Comparison of ENCODE assay signal across 15 cellular contexts in the genomic region with DNA sequence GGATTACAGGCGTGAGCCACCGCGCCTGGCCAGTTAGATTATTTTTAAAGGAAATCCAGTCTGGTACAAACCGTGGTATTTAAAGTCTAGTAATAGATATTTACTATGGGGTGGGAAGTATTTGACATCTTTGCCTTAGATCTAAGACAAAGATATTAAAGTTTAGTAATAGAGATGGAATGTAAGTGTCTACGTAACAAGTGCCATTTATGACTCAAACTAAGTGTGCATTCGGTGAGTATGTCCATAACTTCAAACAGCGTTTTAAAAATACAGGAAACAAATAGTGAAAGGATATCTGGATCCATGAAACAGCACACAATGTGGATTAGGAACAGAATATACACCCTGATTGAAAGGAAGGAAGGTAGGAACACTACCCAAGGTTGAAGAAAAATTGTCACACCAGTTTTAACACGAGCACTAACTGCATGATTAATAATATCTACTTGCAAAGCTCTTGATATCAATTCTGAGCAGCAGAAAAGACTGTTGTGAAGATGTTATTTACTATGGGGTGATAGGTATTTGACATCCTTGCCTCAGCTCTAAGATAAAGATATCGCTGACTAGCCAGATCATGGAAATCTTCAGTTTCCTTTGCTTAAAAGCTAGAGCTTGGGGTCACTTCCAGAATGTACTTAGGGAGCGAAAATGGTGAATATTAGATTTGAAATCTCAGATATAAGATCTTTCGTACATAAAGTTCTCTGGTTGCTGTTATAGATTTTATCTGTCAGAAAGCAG. TPM values are rescaled to one million over a fixed set of nuclear protein-coding genes. Genes with fewer than 3 reads are reported as not detected.
A peak's percentile ranks its signal among the peaks of the same experiment; 100 is the strongest.
DNase-seq lines count a peak whose midpoint lies in the region; ATAC-seq and TF ChIP-seq lines count a peak whose summit lies in the region.
"Had no signal": no experiment of that assay in that cellular context is flagged by ENCODE, and none has a peak within 500 bp of the region (broad histone marks: within the 10 kb centered on the region; RNA-seq: fewer than 3 reads in every experiment).

No MANE protein-coding gene starts in this region.

- intact Hi-C loops in activated naive CD4-positive, alpha-beta T cell treated with anti-CD3 and anti-CD28 coated beads for 36 hours (cut with micrococcal nuclease), result loop anchor here (2.0 to 5.0 kb wide), 3 partner anchors 19 to 49 kb away; a partner anchor contains a TSS

- no peak for TF ChIP-seq CTCF in fibroblast of mammary gland (conservative IDR thresholded peaks at IDR 0.05; ENCODE audit: control insufficient read depth, insufficient read depth, low read depth, low read length)
- no peak for TF ChIP-seq CTCF in GM23338 (conservative IDR thresholded peaks at IDR 0.05; ENCODE audit: low read depth in 2 of 2)

- no peak overlapping the region for H3K27ac ChIP-seq in GM23338 (ENCODE audit: low read depth)
- H3K27ac ChIP-seq: colonic mucosa, sigmoid colon had no signal

- no peak for DNase-seq in activated naive CD4-positive, alpha-beta T cell treated with anti-CD3 and anti-CD28 coated beads for 36 hours
- DNase-seq in activated naive CD4-positive, alpha-beta T cell treated with Interleukin-2 at 50 U/mL for 16 hours, result no peak
- DNase-seq in T-cell (no peak), fibroblast of mammary gland (ENCODE audit: low read depth) (peak; percentile 86), smooth muscle cell of the brain vasculature (ENCODE audit: low read depth, low spot score) (peak; percentile 4), GM23338 (ENCODE audit: low spot score) (no peak), islet precursor cell (no peak)
- DNase-seq: activated CD4-positive, alpha-beta T cell treated with anti-CD3 and anti-CD28 coated beads, Interleukin-2, amount 50 U/mL, for 4 hours; C1 segment of cervical spinal cord; colonic mucosa; NCI-H1417 treated with DMSO at 0.1 percent for 48 hours; RPMI8226; sigmoid colon; stimulated activated naive CD4-positive, alpha-beta T cell had no signal

- peak overlapping the region; percentile 68 for H3K27ac Mint-ChIP-seq in activated naive CD4-positive, alpha-beta T cell treated with anti-CD3 and anti-CD28 coated beads for 36 hours
- H3K27ac Mint-ChIP-seq in T-cell, result peak overlapping the region; percentile 70 to 73
- H3K27ac Mint-ChIP-seq in GM23338, result no peak overlapping the region

- H3K27me3 Mint-ChIP-seq in activated naive CD4-positive, alpha-beta T cell treated with anti-CD3 and anti-CD28 coated beads for 36 hours (ENCODE audit: low read depth), result no peaks in the 10 kb centered on the region
- H3K27me3 Mint-ChIP-seq in T-cell (no peaks in the 10 kb centered on the region), GM23338 (ENCODE audit: insufficient read depth, low read depth, poor library complexity) (peaks cover 2% of the 10 kb centered on the region)

- no peak overlapping the region for H3K4me2 ChIP-seq in GM23338

- CTCF ChIA-PET in activated naive CD4-positive, alpha-beta T cell treated with anti-CD3 and anti-CD28 coated beads for 36 hours (lab: Charles Lee), result interaction anchor here (0.6 to 2.2 kb wide), 2 partner anchors 16 to 17 kb away, joined by 3 to 7 read pairs; no protein-coding TSS in a partner anchor
- CTCF ChIA-PET in T-cell (lab: Charles Lee), result interaction anchor here (0.6 to 1.5 kb wide), 3 partner anchors 10 to 39 kb away, joined by 3 read pairs; no protein-coding TSS in a partner anchor

- peaks cover 13% of the 10 kb centered on the region for H3K36me3 Mint-ChIP-seq in activated naive CD4-positive, alpha-beta T cell treated with anti-CD3 and anti-CD28 coated beads for 36 hours (ENCODE audit: low read depth)
- peaks cover 21% of the 10 kb centered on the region for H3K36me3 Mint-ChIP-seq in T-cell
- peaks cover 33% of the 10 kb centered on the region for H3K36me3 Mint-ChIP-seq in GM23338 (ENCODE audit: low read depth)

- H3K9me3 Mint-ChIP-seq in activated naive CD4-positive, alpha-beta T cell treated with anti-CD3 and anti-CD28 coated beads for 36 hours, result no peaks in the 10 kb centered on the region
- H3K9me3 Mint-ChIP-seq in T-cell, result no peaks in the 10 kb centered on the region
- H3K9me3 Mint-ChIP-seq in GM23338, result no peaks in the 10 kb centered on the region

- H2AFZ ChIP-seq in GM23338, result no peak overlapping the region

- H3K4me1 ChIP-seq in GM23338 (ENCODE audit: insufficient read depth), result no peaks in the 10 kb centered on the region
- H3K4me1 ChIP-seq: colonic mucosa had no signal

- POLR2A ChIA-PET in T-cell (lab: Charles Lee), result no interaction called here

- H4K20me1 ChIP-seq in GM23338 (replicated peaks; ENCODE audit: insufficient read depth), result no peaks in the 10 kb centered on the region; the same call in 1 of the 2 replicates

- ATAC-seq in T-cell (replicated peaks in 1 of 4) (no peak), HG02970 (IDR thresholded peaks at IDR 0.05; ENCODE audit: low FRiP score, unreplicated experiment) (no peak), GM23338 (no peak)

- H3K9me2 ChIP-seq in GM23338 (ENCODE audit: insufficient read depth), result no peaks in the 10 kb centered on the region

- H3K79me2 ChIP-seq in GM23338 (replicated peaks; ENCODE audit: insufficient read depth), result peaks cover 95% of the 10 kb centered on the region

- H3K36me3 ChIP-seq in GM23338 (ENCODE audit: insufficient read depth), result no peaks in the 10 kb centered on the region
- H3K36me3 ChIP-seq: colonic mucosa had no signal

- H3K27me3 ChIP-seq in GM23338 (ENCODE audit: insufficient read depth), result no peaks in the 10 kb centered on the region
- H3K27me3 ChIP-seq: colonic mucosa, sigmoid colon had no signal

- peaks cover 62% of the 10 kb centered on the region for H3K4me1 Mint-ChIP-seq in activated naive CD4-positive, alpha-beta T cell treated with anti-CD3 and anti-CD28 coated beads for 36 hours (ENCODE audit: low read depth)
- H3K4me1 Mint-ChIP-seq in T-cell (peaks cover 77 to 81% (median 78%) of the 10 kb centered on the region in 3 donors), GM23338 (peaks cover 3% of the 10 kb centered on the region; the same call in 1 of the 3 replicates)

- H3K4me3 ChIP-seq in fibroblast of mammary gland (ENCODE audit: control insufficient read depth, low read depth, low read length), result no peak overlapping the region
- no peak overlapping the region for H3K4me3 ChIP-seq in GM23338
- H3K4me3 ChIP-seq: colonic mucosa, sigmoid colon had no signal

- H3F3A ChIP-seq in GM23338 (replicated peaks; ENCODE audit: low read depth), result no peaks in the 10 kb centered on the region

- H3K4me3 Mint-ChIP-seq in activated naive CD4-positive, alpha-beta T cell treated with anti-CD3 and anti-CD28 coated beads for 36 hours, result peak overlapping the region; percentile 33
- H3K4me3 Mint-ChIP-seq in T-cell, result peak overlapping the region in 2 of 3 donors; percentile 46 to 56
- no peak overlapping the region for H3K4me3 Mint-ChIP-seq in GM23338

TF ChIP-seq in GM23338, 12 proteins besides CTCF, POLR2A, EP300 and RAD21 (continues in another document):
- no peak for TF ChIP-seq ZNF331 (CRISPR knock-in tag; IDR thresholded peaks at IDR 0.05; ENCODE audit: low read depth)
- TF ChIP-seq, protein P1, sequence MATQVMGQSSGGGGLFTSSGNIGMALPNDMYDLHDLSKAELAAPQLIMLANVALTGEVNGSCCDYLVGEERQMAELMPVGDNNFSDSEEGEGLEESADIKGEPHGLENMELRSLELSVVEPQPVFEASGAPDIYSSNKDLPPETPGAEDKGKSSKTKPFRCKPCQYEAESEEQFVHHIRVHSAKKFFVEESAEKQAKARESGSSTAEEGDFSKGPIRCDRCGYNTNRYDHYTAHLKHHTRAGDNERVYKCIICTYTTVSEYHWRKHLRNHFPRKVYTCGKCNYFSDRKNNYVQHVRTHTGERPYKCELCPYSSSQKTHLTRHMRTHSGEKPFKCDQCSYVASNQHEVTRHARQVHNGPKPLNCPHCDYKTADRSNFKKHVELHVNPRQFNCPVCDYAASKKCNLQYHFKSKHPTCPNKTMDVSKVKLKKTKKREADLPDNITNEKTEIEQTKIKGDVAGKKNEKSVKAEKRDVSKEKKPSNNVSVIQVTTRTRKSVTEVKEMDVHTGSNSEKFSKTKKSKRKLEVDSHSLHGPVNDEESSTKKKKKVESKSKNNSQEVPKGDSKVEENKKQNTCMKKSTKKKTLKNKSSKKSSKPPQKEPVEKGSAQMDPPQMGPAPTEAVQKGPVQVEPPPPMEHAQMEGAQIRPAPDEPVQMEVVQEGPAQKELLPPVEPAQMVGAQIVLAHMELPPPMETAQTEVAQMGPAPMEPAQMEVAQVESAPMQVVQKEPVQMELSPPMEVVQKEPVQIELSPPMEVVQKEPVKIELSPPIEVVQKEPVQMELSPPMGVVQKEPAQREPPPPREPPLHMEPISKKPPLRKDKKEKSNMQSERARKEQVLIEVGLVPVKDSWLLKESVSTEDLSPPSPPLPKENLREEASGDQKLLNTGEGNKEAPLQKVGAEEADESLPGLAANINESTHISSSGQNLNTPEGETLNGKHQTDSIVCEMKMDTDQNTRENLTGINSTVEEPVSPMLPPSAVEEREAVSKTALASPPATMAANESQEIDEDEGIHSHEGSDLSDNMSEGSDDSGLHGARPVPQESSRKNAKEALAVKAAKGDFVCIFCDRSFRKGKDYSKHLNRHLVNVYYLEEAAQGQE (IDR thresholded peaks at IDR 0.05; ENCODE audit: unreplicated experiment), result no peak
- TF ChIP-seq NANOG (IDR thresholded peaks at IDR 0.05; ENCODE audit: borderline replicate concordance), result no peak
- no peak for TF ChIP-seq EZH2phosphoT487 (IDR thresholded peaks at IDR 0.05; ENCODE audit: unreplicated experiment)
- no peak for TF ChIP-seq EZH2 (IDR thresholded peaks at IDR 0.05; ENCODE audit: low read depth, unreplicated experiment)
- no peak for TF ChIP-seq POLR2AphosphoS5 (IDR thresholded peaks at IDR 0.05; ENCODE audit: low read depth)
- no peak for TF ChIP-seq CREB1 (CRISPR knock-in tag; IDR thresholded peaks at IDR 0.05; ENCODE audit: low read depth)
- TF ChIP-seq STAT1 (IDR thresholded peaks at IDR 0.05; ENCODE audit: unreplicated experiment), result no peak
- no peak for TF ChIP-seq ZNF114 (CRISPR knock-in tag; IDR thresholded peaks at IDR 0.05)
- TF ChIP-seq JUNB (IDR thresholded peaks at IDR 0.05; ENCODE audit: unreplicated experiment), result no peak

RNA-seq across cellular contexts. Expression of a gene that starts 48.7 kb away (rescaled TPM):
- total RNA-seq in activated naive CD4-positive, alpha-beta T cell treated with anti-CD3 and anti-CD28 coated beads for 36 hours, result 10 to 100 TPM; 29.4 to 33.5 TPM
- 100 to 1,000 TPM in 3 of 5 donors, 10 to 100 TPM in 2; 88.0 to 161 (median 101) TPM for total RNA-seq in T-cell
- 15.8 and 25.9 TPM in 2 replicates for total RNA-seq in GM23338 (2014; rRNA removed; shearing (Covaris generic))
- 24.1 and 24.5 TPM in 2 replicates for polyA plus RNA-seq in GM23338 (2016; fragmentation: Nextera tagmentation; extraction: Ambion mirVana)

Comparison
In these comparisons a context has a peak if more than half of its experiments do, and no peak if none do; other contexts are left out.
1. DNase-seq: peak in fibroblast of mammary gland (single experiment) and smooth muscle cell of the brain vasculature (single experiment); none in activated naive CD4-positive, alpha-beta T cell treated with anti-CD3 and anti-CD28 coated beads for 36 hours (single experiment), activated naive CD4-positive, alpha-beta T cell treated with Interleukin-2 at 50 U/mL for 16 hours (single experiment), T-cell (0 of 34), GM23338 (single experiment) and islet precursor cell (single experiment).